ENCODE assay signal across 1 cellular context in genomic region chr12:117890137-117890536, GRCh38.
TF ChIP-seq lines count a peak whose summit lies in the region.

No MANE protein-coding gene starts in this region.

TF ChIP-seq in SK-N-SH, 30 proteins besides CTCF, POLR2A, EP300 and RAD21 (continued from another document):
- TF ChIP-seq ZBTB33 (IDR thresholded peaks at IDR 0.05; ENCODE audit: borderline replicate concordance, low read depth) (no peak), RCOR1 (IDR thresholded peaks at IDR 0.05; ENCODE audit: low read length) (no peak), TCF12 (IDR thresholded peaks at IDR 0.05) (no peak), CHD2 (IDR thresholded peaks at IDR 0.05; ENCODE audit: low read length, partially characterized antibody) (no peak)
